ENCODE assay signal across 1 cellular context in the genomic region with DNA sequence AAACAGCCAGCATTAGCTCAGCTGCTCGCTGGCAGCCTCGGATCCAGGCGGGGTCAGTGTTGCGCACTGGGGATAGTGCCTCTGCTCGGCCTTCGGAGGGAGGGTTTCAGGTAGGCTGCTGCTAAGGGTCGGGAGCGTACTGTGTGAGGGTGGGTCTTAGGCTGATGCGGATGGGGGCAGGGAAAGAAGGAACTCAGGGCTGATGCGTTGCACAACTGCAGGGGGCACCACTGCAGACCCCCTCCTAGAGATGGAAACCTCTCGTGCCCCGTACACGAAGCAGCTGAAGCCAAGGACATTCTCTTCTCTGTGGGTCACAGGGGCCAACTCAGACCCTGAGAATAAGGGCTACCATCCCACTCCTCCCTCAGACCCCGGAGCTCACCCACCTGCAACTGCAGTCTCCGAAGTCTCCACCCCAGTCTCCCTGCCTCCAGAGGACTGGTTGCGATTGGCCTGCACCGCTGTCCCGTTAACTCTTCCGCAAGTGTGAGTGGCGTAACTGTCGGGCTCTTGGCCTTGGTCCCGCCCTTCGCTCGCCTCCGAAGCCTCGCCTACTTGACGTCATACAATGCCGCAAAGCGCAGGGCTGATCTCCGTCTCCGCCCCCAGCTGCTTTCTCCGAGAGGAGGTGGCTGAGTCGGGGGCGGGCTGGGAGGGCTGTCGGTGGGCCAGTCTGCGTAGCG.
TF ChIP-seq lines count a peak whose summit lies in the region.

A gene with protein sequence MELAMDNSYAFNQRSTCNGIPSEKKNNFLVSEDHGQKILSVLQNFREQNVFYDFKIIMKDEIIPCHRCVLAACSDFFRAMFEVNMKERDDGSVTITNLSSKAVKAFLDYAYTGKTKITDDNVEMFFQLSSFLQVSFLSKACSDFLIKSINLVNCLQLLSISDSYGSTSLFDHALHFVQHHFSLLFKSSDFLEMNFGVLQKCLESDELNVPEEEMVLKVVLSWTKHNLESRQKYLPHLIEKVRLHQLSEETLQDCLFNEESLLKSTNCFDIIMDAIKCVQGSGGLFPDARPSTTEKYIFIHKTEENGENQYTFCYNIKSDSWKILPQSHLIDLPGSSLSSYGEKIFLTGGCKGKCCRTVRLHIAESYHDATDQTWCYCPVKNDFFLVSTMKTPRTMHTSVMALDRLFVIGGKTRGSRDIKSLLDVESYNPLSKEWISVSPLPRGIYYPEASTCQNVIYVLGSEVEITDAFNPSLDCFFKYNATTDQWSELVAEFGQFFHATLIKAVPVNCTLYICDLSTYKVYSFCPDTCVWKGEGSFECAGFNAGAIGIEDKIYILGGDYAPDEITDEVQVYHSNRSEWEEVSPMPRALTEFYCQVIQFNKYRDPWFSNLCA (minus strand): TSS at position 425 of the 686 bp plus-strand sequence. CDS start 18,250 bp downstream, outside the sequence.

TF ChIP-seq in HEK293, 187 proteins besides CTCF, POLR2A, EP300 and RAD21 (continued from another document and continues in another):
- TF ChIP-seq, protein P1, sequence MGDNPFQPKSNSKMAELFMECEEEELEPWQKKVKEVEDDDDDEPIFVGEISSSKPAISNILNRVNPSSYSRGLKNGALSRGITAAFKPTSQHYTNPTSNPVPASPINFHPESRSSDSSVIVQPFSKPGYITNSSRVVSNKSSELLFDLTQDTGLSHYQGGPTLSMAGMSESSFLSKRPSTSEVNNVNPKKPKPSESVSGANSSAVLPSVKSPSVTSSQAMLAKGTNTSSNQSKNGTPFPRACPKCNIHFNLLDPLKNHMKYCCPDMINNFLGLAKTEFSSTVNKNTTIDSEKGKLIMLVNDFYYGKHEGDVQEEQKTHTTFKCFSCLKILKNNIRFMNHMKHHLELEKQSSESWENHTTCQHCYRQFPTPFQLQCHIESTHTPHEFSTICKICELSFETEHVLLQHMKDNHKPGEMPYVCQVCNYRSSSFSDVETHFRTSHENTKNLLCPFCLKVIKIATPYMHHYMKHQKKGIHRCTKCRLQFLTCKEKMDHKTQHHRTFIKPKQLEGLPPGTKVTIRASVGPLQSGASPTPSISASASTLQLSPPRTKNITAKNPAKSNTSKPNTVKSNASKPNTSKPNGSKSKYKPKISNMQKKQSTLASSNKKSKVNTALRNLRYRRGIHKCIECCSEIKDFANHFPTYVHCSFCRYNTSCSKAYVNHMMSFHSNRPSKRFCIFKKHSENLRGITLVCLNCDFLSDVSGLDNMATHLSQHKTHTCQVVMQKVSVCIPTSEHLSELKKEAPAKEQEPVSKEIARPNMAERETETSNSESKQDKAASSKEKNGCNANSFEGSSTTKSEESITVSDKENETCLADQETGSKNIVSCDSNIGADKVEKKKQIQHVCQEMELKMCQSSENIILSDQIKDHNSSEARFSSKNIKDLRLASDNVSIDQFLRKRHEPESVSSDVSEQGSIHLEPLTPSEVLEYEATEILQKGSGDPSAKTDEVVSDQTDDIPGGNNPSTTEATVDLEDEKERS (tag by site-specific recombination; IDR thresholded peaks at IDR 0.05), result no peak
- TF ChIP-seq KLF9 (tag by site-specific recombination; IDR thresholded peaks at IDR 0.05; ENCODE audit: low read depth) (peak; percentile 20; the same call in 1 of the 2 replicates), ZNF433 (tag by site-specific recombination; IDR thresholded peaks at IDR 0.05; ENCODE audit: low read depth) (no peak), ZBTB48 (tag by site-specific recombination; IDR thresholded peaks at IDR 0.05) (peak; percentile 90), ZNF785 (tag by site-specific recombination; IDR thresholded peaks at IDR 0.05) (no peak), ZNF2 (tag by site-specific recombination; IDR thresholded peaks at IDR 0.05) (peak; percentile 57; the same call in 1 of the 2 replicates), ZNF10 (tag by site-specific recombination; IDR thresholded peaks at IDR 0.05) (no peak), ZNF600 (tag by site-specific recombination; IDR thresholded peaks at IDR 0.05) (peak; percentile 48; the same call in 1 of the 2 replicates), ZEB2 (tag by site-specific recombination; IDR thresholded peaks at IDR 0.05) (no peak), ZNF19 (tag by site-specific recombination; IDR thresholded peaks at IDR 0.05; ENCODE audit: low read depth) (no peak), ZBTB21 (tag by site-specific recombination; IDR thresholded peaks at IDR 0.05) (peak; percentile 88), KLF8 (tag by site-specific recombination; IDR thresholded peaks at IDR 0.05) (peak; percentile 58; the same call in 1 of the 2 replicates), EGR2 (tag by site-specific recombination; IDR thresholded peaks at IDR 0.05; ENCODE audit: low read depth) (peak; percentile 78), KLF16 (tag by site-specific recombination; IDR thresholded peaks at IDR 0.05) (peak; percentile 48; the same call in 1 of the 2 replicates), ZNF112 (tag by site-specific recombination; IDR thresholded peaks at IDR 0.05) (no peak), ZNF776 (tag by site-specific recombination; IDR thresholded peaks at IDR 0.05; ENCODE audit: borderline replicate concordance) (no peak), SP2 (tag by site-specific recombination; IDR thresholded peaks at IDR 0.05) (peak; percentile 89), ZFHX2 (tag by site-specific recombination; conservative IDR thresholded peaks at IDR 0.05) (peak; percentile 82), ZNF341 (tag by site-specific recombination; IDR thresholded peaks at IDR 0.05; ENCODE audit: low read depth) (peak; percentile 93), ZNF707 (tag by site-specific recombination; IDR thresholded peaks at IDR 0.05) (no peak), ZBTB8A (tag by site-specific recombination; IDR thresholded peaks at IDR 0.05) (peak; percentile 42), GLIS2 (tag by site-specific recombination; IDR thresholded peaks at IDR 0.05) (peak; percentile 86), ZNF366 (tag by site-specific recombination; conservative IDR thresholded peaks at IDR 0.05) (peak; percentile 56), ZNF792 (tag by site-specific recombination; IDR thresholded peaks at IDR 0.05) (no peak), ZNF501 (tag by site-specific recombination; IDR thresholded peaks at IDR 0.05) (peak; percentile 75), ZBTB17 (tag by site-specific recombination; IDR thresholded peaks at IDR 0.05) (peak; percentile 56)
- TF ChIP-seq, protein P2, sequence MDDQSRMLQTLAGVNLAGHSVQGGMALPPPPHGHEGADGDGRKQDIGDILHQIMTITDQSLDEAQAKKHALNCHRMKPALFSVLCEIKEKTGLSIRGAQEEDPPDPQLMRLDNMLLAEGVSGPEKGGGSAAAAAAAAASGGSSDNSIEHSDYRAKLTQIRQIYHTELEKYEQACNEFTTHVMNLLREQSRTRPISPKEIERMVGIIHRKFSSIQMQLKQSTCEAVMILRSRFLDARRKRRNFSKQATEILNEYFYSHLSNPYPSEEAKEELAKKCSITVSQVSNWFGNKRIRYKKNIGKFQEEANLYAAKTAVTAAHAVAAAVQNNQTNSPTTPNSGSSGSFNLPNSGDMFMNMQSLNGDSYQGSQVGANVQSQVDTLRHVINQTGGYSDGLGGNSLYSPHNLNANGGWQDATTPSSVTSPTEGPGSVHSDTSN (CRISPR knock-in tag; IDR thresholded peaks at IDR 0.05), result peak; percentile 73
- TF ChIP-seq, protein P3, sequence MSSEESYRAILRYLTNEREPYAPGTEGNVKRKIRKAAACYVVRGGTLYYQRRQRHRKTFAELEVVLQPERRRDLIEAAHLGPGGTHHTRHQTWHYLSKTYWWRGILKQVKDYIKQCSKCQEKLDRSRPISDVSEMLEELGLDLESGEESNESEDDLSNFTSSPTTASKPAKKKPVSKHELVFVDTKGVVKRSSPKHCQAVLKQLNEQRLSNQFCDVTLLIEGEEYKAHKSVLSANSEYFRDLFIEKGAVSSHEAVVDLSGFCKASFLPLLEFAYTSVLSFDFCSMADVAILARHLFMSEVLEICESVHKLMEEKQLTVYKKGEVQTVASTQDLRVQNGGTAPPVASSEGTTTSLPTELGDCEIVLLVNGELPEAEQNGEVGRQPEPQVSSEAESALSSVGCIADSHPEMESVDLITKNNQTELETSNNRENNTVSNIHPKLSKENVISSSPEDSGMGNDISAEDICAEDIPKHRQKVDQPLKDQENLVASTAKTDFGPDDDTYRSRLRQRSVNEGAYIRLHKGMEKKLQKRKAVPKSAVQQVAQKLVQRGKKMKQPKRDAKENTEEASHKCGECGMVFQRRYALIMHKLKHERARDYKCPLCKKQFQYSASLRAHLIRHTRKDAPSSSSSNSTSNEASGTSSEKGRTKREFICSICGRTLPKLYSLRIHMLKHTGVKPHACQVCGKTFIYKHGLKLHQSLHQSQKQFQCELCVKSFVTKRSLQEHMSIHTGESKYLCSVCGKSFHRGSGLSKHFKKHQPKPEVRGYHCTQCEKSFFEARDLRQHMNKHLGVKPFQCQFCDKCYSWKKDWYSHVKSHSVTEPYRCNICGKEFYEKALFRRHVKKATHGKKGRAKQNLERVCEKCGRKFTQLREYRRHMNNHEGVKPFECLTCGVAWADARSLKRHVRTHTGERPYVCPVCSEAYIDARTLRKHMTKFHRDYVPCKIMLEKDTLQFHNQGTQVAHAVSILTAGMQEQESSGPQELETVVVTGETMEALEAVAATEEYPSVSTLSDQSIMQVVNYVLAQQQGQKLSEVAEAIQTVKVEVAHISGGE (tag by site-specific recombination; conservative IDR thresholded peaks at IDR 0.05; ENCODE audit: low read depth), result no peak
- TF ChIP-seq, protein P4, sequence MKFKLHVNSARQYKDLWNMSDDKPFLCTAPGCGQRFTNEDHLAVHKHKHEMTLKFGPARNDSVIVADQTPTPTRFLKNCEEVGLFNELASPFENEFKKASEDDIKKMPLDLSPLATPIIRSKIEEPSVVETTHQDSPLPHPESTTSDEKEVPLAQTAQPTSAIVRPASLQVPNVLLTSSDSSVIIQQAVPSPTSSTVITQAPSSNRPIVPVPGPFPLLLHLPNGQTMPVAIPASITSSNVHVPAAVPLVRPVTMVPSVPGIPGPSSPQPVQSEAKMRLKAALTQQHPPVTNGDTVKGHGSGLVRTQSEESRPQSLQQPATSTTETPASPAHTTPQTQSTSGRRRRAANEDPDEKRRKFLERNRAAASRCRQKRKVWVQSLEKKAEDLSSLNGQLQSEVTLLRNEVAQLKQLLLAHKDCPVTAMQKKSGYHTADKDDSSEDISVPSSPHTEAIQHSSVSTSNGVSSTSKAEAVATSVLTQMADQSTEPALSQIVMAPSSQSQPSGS (tag by site-specific recombination; IDR thresholded peaks at IDR 0.05; ENCODE audit: low read depth), result peak; percentile 89
- TF ChIP-seq, protein P5, sequence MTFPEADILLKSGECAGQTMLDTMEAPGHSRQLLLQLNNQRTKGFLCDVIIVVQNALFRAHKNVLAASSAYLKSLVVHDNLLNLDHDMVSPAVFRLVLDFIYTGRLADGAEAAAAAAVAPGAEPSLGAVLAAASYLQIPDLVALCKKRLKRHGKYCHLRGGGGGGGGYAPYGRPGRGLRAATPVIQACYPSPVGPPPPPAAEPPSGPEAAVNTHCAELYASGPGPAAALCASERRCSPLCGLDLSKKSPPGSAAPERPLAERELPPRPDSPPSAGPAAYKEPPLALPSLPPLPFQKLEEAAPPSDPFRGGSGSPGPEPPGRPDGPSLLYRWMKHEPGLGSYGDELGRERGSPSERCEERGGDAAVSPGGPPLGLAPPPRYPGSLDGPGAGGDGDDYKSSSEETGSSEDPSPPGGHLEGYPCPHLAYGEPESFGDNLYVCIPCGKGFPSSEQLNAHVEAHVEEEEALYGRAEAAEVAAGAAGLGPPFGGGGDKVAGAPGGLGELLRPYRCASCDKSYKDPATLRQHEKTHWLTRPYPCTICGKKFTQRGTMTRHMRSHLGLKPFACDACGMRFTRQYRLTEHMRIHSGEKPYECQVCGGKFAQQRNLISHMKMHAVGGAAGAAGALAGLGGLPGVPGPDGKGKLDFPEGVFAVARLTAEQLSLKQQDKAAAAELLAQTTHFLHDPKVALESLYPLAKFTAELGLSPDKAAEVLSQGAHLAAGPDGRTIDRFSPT (tag by site-specific recombination; IDR thresholded peaks at IDR 0.05), result no peak
- TF ChIP-seq, protein P6, sequence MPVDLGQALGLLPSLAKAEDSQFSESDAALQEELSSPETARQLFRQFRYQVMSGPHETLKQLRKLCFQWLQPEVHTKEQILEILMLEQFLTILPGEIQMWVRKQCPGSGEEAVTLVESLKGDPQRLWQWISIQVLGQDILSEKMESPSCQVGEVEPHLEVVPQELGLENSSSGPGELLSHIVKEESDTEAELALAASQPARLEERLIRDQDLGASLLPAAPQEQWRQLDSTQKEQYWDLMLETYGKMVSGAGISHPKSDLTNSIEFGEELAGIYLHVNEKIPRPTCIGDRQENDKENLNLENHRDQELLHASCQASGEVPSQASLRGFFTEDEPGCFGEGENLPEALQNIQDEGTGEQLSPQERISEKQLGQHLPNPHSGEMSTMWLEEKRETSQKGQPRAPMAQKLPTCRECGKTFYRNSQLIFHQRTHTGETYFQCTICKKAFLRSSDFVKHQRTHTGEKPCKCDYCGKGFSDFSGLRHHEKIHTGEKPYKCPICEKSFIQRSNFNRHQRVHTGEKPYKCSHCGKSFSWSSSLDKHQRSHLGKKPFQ (tag by site-specific recombination; IDR thresholded peaks at IDR 0.05), result no peak
- TF ChIP-seq, protein P7, sequence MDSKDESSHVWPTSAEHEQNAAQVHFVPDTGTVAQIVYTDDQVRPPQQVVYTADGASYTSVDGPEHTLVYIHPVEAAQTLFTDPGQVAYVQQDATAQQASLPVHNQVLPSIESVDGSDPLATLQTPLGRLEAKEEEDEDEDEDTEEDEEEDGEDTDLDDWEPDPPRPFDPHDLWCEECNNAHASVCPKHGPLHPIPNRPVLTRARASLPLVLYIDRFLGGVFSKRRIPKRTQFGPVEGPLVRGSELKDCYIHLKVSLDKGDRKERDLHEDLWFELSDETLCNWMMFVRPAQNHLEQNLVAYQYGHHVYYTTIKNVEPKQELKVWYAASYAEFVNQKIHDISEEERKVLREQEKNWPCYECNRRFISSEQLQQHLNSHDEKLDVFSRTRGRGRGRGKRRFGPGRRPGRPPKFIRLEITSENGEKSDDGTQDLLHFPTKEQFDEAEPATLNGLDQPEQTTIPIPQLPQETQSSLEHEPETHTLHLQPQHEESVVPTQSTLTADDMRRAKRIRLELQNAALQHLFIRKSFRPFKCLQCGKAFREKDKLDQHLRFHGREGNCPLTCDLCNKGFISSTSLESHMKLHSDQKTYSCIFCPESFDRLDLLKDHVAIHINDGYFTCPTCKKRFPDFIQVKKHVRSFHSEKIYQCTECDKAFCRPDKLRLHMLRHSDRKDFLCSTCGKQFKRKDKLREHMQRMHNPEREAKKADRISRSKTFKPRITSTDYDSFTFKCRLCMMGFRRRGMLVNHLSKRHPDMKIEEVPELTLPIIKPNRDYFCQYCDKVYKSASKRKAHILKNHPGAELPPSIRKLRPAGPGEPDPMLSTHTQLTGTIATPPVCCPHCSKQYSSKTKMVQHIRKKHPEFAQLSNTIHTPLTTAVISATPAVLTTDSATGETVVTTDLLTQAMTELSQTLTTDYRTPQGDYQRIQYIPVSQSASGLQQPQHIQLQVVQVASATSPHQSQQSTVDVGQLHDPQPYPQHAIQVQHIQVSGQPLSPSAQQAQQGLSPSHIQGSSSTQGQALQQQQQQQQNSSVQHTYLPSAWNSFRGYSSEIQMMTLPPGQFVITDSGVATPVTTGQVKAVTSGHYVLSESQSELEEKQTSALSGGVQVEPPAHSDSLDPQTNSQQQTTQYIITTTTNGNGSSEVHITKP (tag by site-specific recombination; IDR thresholded peaks at IDR 0.05), result peak; percentile 98
